Comparison of ENCODE assay signal across 9 cellular contexts in the genomic region with DNA sequence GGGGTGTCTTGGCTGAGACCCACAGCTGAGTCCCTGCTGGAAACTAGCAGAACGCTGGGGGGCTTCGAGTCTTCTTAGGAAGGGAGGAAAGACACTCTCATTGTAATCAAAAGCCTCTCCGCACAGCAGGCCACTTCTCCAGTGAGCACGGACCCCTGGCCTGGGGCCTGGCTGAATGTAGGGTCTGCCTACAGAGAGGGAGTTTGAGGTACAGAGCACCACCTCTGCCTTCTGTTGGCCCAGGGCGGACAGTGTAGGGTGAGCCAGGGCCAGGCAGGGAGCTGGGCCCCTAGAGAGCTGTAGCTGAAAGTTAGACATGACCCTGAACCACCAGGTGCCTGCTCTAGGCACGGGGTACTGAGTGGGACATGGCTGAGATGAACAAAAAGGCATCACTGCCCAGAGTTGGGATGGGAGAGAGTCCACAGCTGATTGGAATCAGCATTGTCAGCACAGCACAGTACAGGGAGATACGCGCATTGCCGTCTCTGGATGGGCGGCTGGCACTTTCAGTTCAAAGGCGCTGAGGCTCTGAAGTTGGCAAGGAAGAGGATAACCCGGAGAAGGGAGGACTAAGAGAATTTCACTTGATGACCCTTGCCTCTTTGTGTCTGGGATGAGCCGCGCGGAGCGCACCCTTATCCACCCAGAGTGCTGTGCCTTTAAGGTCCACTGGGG. TPM values are rescaled to one million over a fixed set of nuclear protein-coding genes. Genes with fewer than 3 reads are reported as not detected.
DNase-seq lines count a peak whose midpoint lies in the region; ATAC-seq and TF ChIP-seq lines count a peak whose summit lies in the region.
"Had no signal": no experiment of that assay in that cellular context is flagged by ENCODE, and none has a peak within 500 bp of the region (broad histone marks: within the 10 kb centered on the region; RNA-seq: fewer than 3 reads in every experiment).

No MANE protein-coding gene starts in this region.

- peak overlapping the region; percentile 80 for H3K4me2 ChIP-seq in skeletal muscle satellite cell (ENCODE audit: low read length)

- H3K9me3 ChIP-seq in Panc1 (ENCODE audit: control insufficient read depth, insufficient read depth, low read depth, low read length) (no peaks in the 10 kb centered on the region), skeletal muscle satellite cell (replicated peaks; ENCODE audit: low read length) (no peaks in the 10 kb centered on the region)

- ATAC-seq in GM21737 (IDR thresholded peaks at IDR 0.05; ENCODE audit: unreplicated experiment) (peak; percentile 74), Panc1 (peak; percentile 59), Right ventricle myocardium superior (ENCODE audit: poor library complexity) (no peak)

- no peaks in the 10 kb centered on the region for H3K36me3 ChIP-seq in GM06990 (ENCODE audit: control insufficient read depth, insufficient read depth, low read length)
- no peaks in the 10 kb centered on the region for H3K36me3 ChIP-seq in Panc1 (ENCODE audit: control insufficient read depth, insufficient read depth, low read length)
- H3K36me3 ChIP-seq in skeletal muscle satellite cell (ENCODE audit: insufficient read depth, low read length), result no peaks in the 10 kb centered on the region

- no TSS peak for BruUV-seq in Panc1 (replicated peaks; lab: Mats Ljungman, UMichigan)

- H3K27ac ChIP-seq in Panc1 (ENCODE audit: low read length), result no peak overlapping the region
- H3K27ac ChIP-seq: HL-60 had no signal

- no peak for DNase-seq in GM06990 (ENCODE audit: extremely low read depth, insufficient read length)
- no peak for DNase-seq in Panc1 (ENCODE audit: low read depth, low spot score)
- peak; percentile 11 for DNase-seq in Right ventricle myocardium superior
- DNase-seq in activated CD4-positive, alpha-beta T cell treated with anti-CD3 and anti-CD28 coated beads for 1 hour, result no peak
- no peak for DNase-seq in NOMO-1 treated with dmso at 0.1 percent for 144 hours (lab: John Stamatoyannopoulos, UW; ENCODE audit: unreplicated experiment)
- DNase-seq in middle frontal gyrus (ENCODE audit: extremely low spot score, low spot score), result no peak

- H3K27me3 ChIP-seq in GM06990 (replicated peaks; ENCODE audit: control insufficient read depth, insufficient read depth, low read length), result peaks cover under 1% of the 10 kb centered on the region; the same call in 1 of the 2 replicates
- H3K27me3 ChIP-seq in Panc1 (ENCODE audit: control insufficient read depth, insufficient read depth, low read length), result peaks cover 35% of the 10 kb centered on the region
- peaks cover 61% of the 10 kb centered on the region for H3K27me3 ChIP-seq in skeletal muscle satellite cell (ENCODE audit: control insufficient read depth, insufficient read depth, low read length)

- H3K4me1 ChIP-seq in Panc1 (ENCODE audit: control insufficient read depth, insufficient read depth, low read length) (0 out of 2 replicates have a peak, but pooled peaks cover 3% of the 10 kb centered on the region), skeletal muscle satellite cell (ENCODE audit: control insufficient read depth, insufficient read depth, low read length) (no peaks in the 10 kb centered on the region)

- in situ Hi-C loops in Panc1 (cut with HindIII; ENCODE audit: low pct_unique_long_range_greater_than_20kb, low sequenced_read_pairs), result loop anchor here (25.0 kb wide), 1 partner anchor 372 kb away; the partner anchor contains the start of gene TIFAB

- CTCF ChIA-PET in Panc1 (lab: Charles Lee), result interaction anchor here (0.5 to 1.2 kb wide), 2 partner anchors 273 to 359 kb away, joined by 4 read pairs; partner anchors contain the start of gene SMIM32

- intact Hi-C loops in Panc1 (cut with micrococcal nuclease; ENCODE audit: unreplicated experiment), result loop anchor here (5.0 kb wide), 1 partner anchor 92 kb away; no protein-coding TSS in a partner anchor
- intact Hi-C loops in Right ventricle myocardium superior (cut with DNase I), result loop anchor here (5.0 to 10.0 kb wide), 2 partner anchors 267 to 369 kb away; no protein-coding TSS in a partner anchor

- TF ChIP-seq CTCF in GM06990 (IDR thresholded peaks at IDR 0.05; ENCODE audit: insufficient read depth, low read length, poor library complexity, severe bottlenecking) (peak; percentile 69), Panc1 (IDR thresholded peaks at IDR 0.05) (no peak)

- POLR2A ChIA-PET in Panc1 (lab: Charles Lee), result interaction anchor here (0.5 kb wide), 1 partner anchor 15 kb away, joined by 3 read pairs; no protein-coding TSS in a partner anchor

- H3K9ac ChIP-seq in skeletal muscle satellite cell (ENCODE audit: low read depth, low read length), result no peak overlapping the region

- H3K4me3 ChIP-seq in GM06990 (replicated peaks; ENCODE audit: low read depth, low read length), result no peak overlapping the region
- peak overlapping the region; percentile 33 to 54 for H3K4me3 ChIP-seq in Panc1 (ENCODE audit: low read depth in 2 of 2, low read length in 2 of 2)
- peak overlapping the region; percentile 60 for H3K4me3 ChIP-seq in skeletal muscle satellite cell (ENCODE audit: low read length)

RNA-seq across cellular contexts. Expression of gene SLC25A48, which starts 0.4 kb away (rescaled TPM):
- total RNA-seq in Panc1 (2021; ENCODE audit: unreplicated experiment) (not detected), Right ventricle myocardium superior (not detected)
- polyA plus RNA-seq in Panc1 (2012; ENCODE audit: insufficient read length), result not detected
- total RNA-seq in skeletal muscle satellite cell (2012; rRNA removed), result not detected in 2 replicates
